15 cellular contexts compared by ENCODE assay signal in genomic region chr19:34386645-34387445, GRCh38. TPM values are rescaled to one million over a fixed set of nuclear protein-coding genes. Genes with fewer than 3 reads are reported as not detected.
DNase-seq lines count a peak whose midpoint lies in the region; ATAC-seq and TF ChIP-seq lines count a peak whose summit lies in the region.
"Had no signal": no experiment of that assay in that cellular context is flagged by ENCODE, and none has a peak within 500 bp of the region (broad histone marks: within the 10 kb centered on the region; RNA-seq: fewer than 3 reads in every experiment).

No MANE protein-coding gene starts in this region.

- DNase-seq in activated naive CD8-positive, alpha-beta T cell treated with anti-CD3 and anti-CD28 coated beads, Interleukin-2, amount 10 ng/mL, durations not matched to agents 7 days and 5 days: no peak
- no peak for DNase-seq in activated naive CD8-positive, alpha-beta T cell treated with anti-CD3 and anti-CD28 coated beads, Interleukin-2, amount 50 U/mL, for 24 hours
- no peak for DNase-seq in nephron progenitor cell
- no peak for DNase-seq in left colon
- no peak for DNase-seq in NCI-H524 treated with DMSO at 0.1 percent for 48 hours (lab: John Stamatoyannopoulos, UW)
- DNase-seq: ACHN, AML-193, Calu3, DMS79, NCI-H187, NCI-H226, NCI-H526 had no signal

- H3K4me1 Mint-ChIP-seq in activated naive CD8-positive, alpha-beta T cell treated with anti-CD3 and anti-CD28 coated beads, Interleukin-2, amount 10 ng/mL, durations not matched to agents 7 days and 5 days: peaks cover 6% of the 10 kb centered on the region
- no peaks in the 10 kb centered on the region for H3K4me1 Mint-ChIP-seq in activated naive CD8-positive, alpha-beta T cell treated with anti-CD3 and anti-CD28 coated beads, Interleukin-2, amount 50 U/mL, for 24 hours
- H3K4me1 Mint-ChIP-seq in activated T-helper 17 cell treated with anti-CD3 and anti-CD28 coated beads, Interleukin-2, amount 50 U/mL, for 72 hours: peaks cover 30% of the 10 kb centered on the region
- no peaks in the 10 kb centered on the region for H3K4me1 Mint-ChIP-seq in nephron progenitor cell
- H3K4me1 Mint-ChIP-seq: CD14-positive monocyte had no signal

- TF ChIP-seq CTCF in nephron progenitor cell (IDR thresholded peaks at IDR 0.05): no peak

- no peak for ATAC-seq in activated naive CD8-positive, alpha-beta T cell treated with anti-CD3 and anti-CD28 coated beads, Interleukin-2, amount 10 ng/mL, durations not matched to agents 7 days and 5 days (ENCODE audit: low read depth)
- ATAC-seq in activated naive CD8-positive, alpha-beta T cell treated with anti-CD3 and anti-CD28 coated beads, Interleukin-2, amount 50 U/mL, for 24 hours: no peak
- ATAC-seq in activated T-helper 17 cell treated with anti-CD3 and anti-CD28 coated beads, Interleukin-2, amount 50 U/mL, for 72 hours (replicated peaks): peak; percentile 40
- no peak for ATAC-seq in left colon
- ATAC-seq in HG03159 (IDR thresholded peaks at IDR 0.05; ENCODE audit: unreplicated experiment): no peak

- H3K4me3 Mint-ChIP-seq in activated naive CD8-positive, alpha-beta T cell treated with anti-CD3 and anti-CD28 coated beads, Interleukin-2, amount 10 ng/mL, durations not matched to agents 7 days and 5 days: no peak overlapping the region
- no peak overlapping the region for H3K4me3 Mint-ChIP-seq in activated naive CD8-positive, alpha-beta T cell treated with anti-CD3 and anti-CD28 coated beads, Interleukin-2, amount 50 U/mL, for 24 hours
- H3K4me3 Mint-ChIP-seq in activated T-helper 17 cell treated with anti-CD3 and anti-CD28 coated beads, Interleukin-2, amount 50 U/mL, for 72 hours: no peak overlapping the region
- H3K4me3 Mint-ChIP-seq in nephron progenitor cell: no peak overlapping the region
- H3K4me3 Mint-ChIP-seq: CD14-positive monocyte had no signal

- POLR2A ChIA-PET in activated naive CD8-positive, alpha-beta T cell treated with anti-CD3 and anti-CD28 coated beads, Interleukin-2, amount 10 ng/mL, durations not matched to agents 7 days and 5 days (lab: Charles Lee): no interaction called here

- intact Hi-C loops in left colon (cut with DNase I, micrococcal nuclease): no loop called here

- H3K27me3 Mint-ChIP-seq in activated naive CD8-positive, alpha-beta T cell treated with anti-CD3 and anti-CD28 coated beads, Interleukin-2, amount 10 ng/mL, durations not matched to agents 7 days and 5 days: no peaks in the 10 kb centered on the region
- H3K27me3 Mint-ChIP-seq in activated naive CD8-positive, alpha-beta T cell treated with anti-CD3 and anti-CD28 coated beads, Interleukin-2, amount 50 U/mL, for 24 hours: no peaks in the 10 kb centered on the region
- H3K27me3 Mint-ChIP-seq in activated T-helper 17 cell treated with anti-CD3 and anti-CD28 coated beads, Interleukin-2, amount 50 U/mL, for 72 hours: no peaks in the 10 kb centered on the region
- no peaks in the 10 kb centered on the region for H3K27me3 Mint-ChIP-seq in nephron progenitor cell (ENCODE audit: low read depth, poor library complexity)

- H3K9me3 Mint-ChIP-seq in activated naive CD8-positive, alpha-beta T cell treated with anti-CD3 and anti-CD28 coated beads, Interleukin-2, amount 10 ng/mL, durations not matched to agents 7 days and 5 days: no peaks in the 10 kb centered on the region
- H3K9me3 Mint-ChIP-seq in activated naive CD8-positive, alpha-beta T cell treated with anti-CD3 and anti-CD28 coated beads, Interleukin-2, amount 50 U/mL, for 24 hours: no peaks in the 10 kb centered on the region
- no peaks in the 10 kb centered on the region for H3K9me3 Mint-ChIP-seq in activated T-helper 17 cell treated with anti-CD3 and anti-CD28 coated beads, Interleukin-2, amount 50 U/mL, for 72 hours
- no peaks in the 10 kb centered on the region for H3K9me3 Mint-ChIP-seq in nephron progenitor cell

- H3K27ac Mint-ChIP-seq in activated naive CD8-positive, alpha-beta T cell treated with anti-CD3 and anti-CD28 coated beads, Interleukin-2, amount 10 ng/mL, durations not matched to agents 7 days and 5 days: peak overlapping the region; percentile 59
- no peak overlapping the region for H3K27ac Mint-ChIP-seq in activated naive CD8-positive, alpha-beta T cell treated with anti-CD3 and anti-CD28 coated beads, Interleukin-2, amount 50 U/mL, for 24 hours
- peak overlapping the region; percentile 65 for H3K27ac Mint-ChIP-seq in activated T-helper 17 cell treated with anti-CD3 and anti-CD28 coated beads, Interleukin-2, amount 50 U/mL, for 72 hours
- peak overlapping the region; percentile 18 for H3K27ac Mint-ChIP-seq in nephron progenitor cell
- H3K27ac Mint-ChIP-seq: CD14-positive monocyte had no signal

- peaks cover 41% of the 10 kb centered on the region for H3K36me3 Mint-ChIP-seq in activated naive CD8-positive, alpha-beta T cell treated with anti-CD3 and anti-CD28 coated beads, Interleukin-2, amount 10 ng/mL, durations not matched to agents 7 days and 5 days
- peaks cover 46% of the 10 kb centered on the region for H3K36me3 Mint-ChIP-seq in activated naive CD8-positive, alpha-beta T cell treated with anti-CD3 and anti-CD28 coated beads, Interleukin-2, amount 50 U/mL, for 24 hours (ENCODE audit: low read depth)
- no peaks in the 10 kb centered on the region for H3K36me3 Mint-ChIP-seq in activated T-helper 17 cell treated with anti-CD3 and anti-CD28 coated beads, Interleukin-2, amount 50 U/mL, for 72 hours (ENCODE audit: low read depth)
- peaks cover 45% of the 10 kb centered on the region for H3K36me3 Mint-ChIP-seq in nephron progenitor cell (ENCODE audit: low read depth)

RNA-seq across cellular contexts. Expression of gene PDCD2L, which starts 17.4 kb away (rescaled TPM):
- 10 to 100 TPM in 1 of 2 experiments, 1 to 10 TPM in 1; 9.4 to 13.3 TPM for total RNA-seq in activated naive CD8-positive, alpha-beta T cell treated with anti-CD3 and anti-CD28 coated beads, Interleukin-2, amount 10 ng/mL, durations not matched to agents 7 days and 5 days
- total RNA-seq in activated T-helper 17 cell treated with anti-CD3 and anti-CD28 coated beads, Interleukin-2, amount 50 U/mL, for 72 hours: 10 to 100 TPM; 11.9 to 30.4 TPM
- total RNA-seq in left colon: 1 to 10 TPM; 4.3 to 6.3 TPM

RNA-seq across cellular contexts. Expression of gene GPI, which starts 21.8 kb away (rescaled TPM):
- total RNA-seq in activated naive CD8-positive, alpha-beta T cell treated with anti-CD3 and anti-CD28 coated beads, Interleukin-2, amount 10 ng/mL, durations not matched to agents 7 days and 5 days: 100 to 1,000 TPM; 725 to 786 TPM
- 1,000 to 10,000 TPM in 1 of 2 donors, 100 to 1,000 TPM in 1; 862 to 1,104 TPM for total RNA-seq in activated T-helper 17 cell treated with anti-CD3 and anti-CD28 coated beads, Interleukin-2, amount 50 U/mL, for 72 hours
- total RNA-seq in left colon: 100 to 1,000 TPM; 265 to 364 TPM

RNA-seq across cellular contexts. Expression of gene UBA2, which starts 41.3 kb away (rescaled TPM):
- total RNA-seq in activated naive CD8-positive, alpha-beta T cell treated with anti-CD3 and anti-CD28 coated beads, Interleukin-2, amount 10 ng/mL, durations not matched to agents 7 days and 5 days: 100 to 1,000 TPM; 106 to 113 TPM
- 100 to 1,000 TPM; 125 to 159 TPM for total RNA-seq in activated T-helper 17 cell treated with anti-CD3 and anti-CD28 coated beads, Interleukin-2, amount 50 U/mL, for 72 hours
- total RNA-seq in left colon: 10 to 100 TPM; 42.8 to 47.4 TPM
